9 cellular contexts compared by ENCODE assay signal in genomic region chr1:99685516-99686180, GRCh38. TPM values are rescaled to one million over a fixed set of nuclear protein-coding genes. Genes with fewer than 3 reads are reported as not detected.
A peak's percentile ranks its signal among the peaks of the same experiment; 100 is the strongest.
DNase-seq lines count a peak whose midpoint lies in the region; ATAC-seq and TF ChIP-seq lines count a peak whose summit lies in the region.
"Had no signal": no experiment of that assay in that cellular context is flagged by ENCODE, and none has a peak within 500 bp of the region (broad histone marks: within the 10 kb centered on the region; RNA-seq: fewer than 3 reads in every experiment).

No MANE protein-coding gene starts in this region.

- no peak overlapping the region for H3K27ac Mint-ChIP-seq in activated CD4-positive, alpha-beta T cell treated with anti-CD3 and anti-CD28 coated beads, Interleukin-2, amount 10 ng/mL, durations not matched to agents 24 days and 14 days
- H3K27ac Mint-ChIP-seq in natural killer cell: no peak overlapping the region

- peaks cover 0 to 80% (median 22%) of the 10 kb centered on the region in 4 donors for H3K36me3 ChIP-seq in esophagus muscularis mucosa
- no peaks in the 10 kb centered on the region for H3K36me3 ChIP-seq in thoracic aorta

- H3K27me3 ChIP-seq in esophagus muscularis mucosa (no peaks in the 10 kb centered on the region), thoracic aorta (replicated peaks; ENCODE audit: insufficient read depth) (no peaks in the 10 kb centered on the region)

- peak; percentile 44 for DNase-seq in CD1c-positive myeloid dendritic cell (ENCODE audit: extremely low spot score)
- peak; percentile 63 for DNase-seq in NCI-H226
- DNase-seq in activated CD4-positive, alpha-beta T cell treated with anti-CD3 and anti-CD28 coated beads, Interleukin-2, amount 10 ng/mL, durations not matched to agents 24 days and 14 days: peak; percentile 77
- DNase-seq in esophagus muscularis mucosa (ENCODE audit: extremely low spot score): peak; percentile 93
- no peak for DNase-seq in natural killer cell
- DNase-seq in thoracic aorta (ENCODE audit: low spot score): peak; percentile 21

- intact Hi-C loops in activated CD4-positive, alpha-beta T cell treated with anti-CD3 and anti-CD28 coated beads, Interleukin-2, amount 10 ng/mL, durations not matched to agents 24 days and 14 days (cut with micrococcal nuclease): loop anchor here (5.0 kb wide), 1 partner anchor 503 kb away; no protein-coding TSS in a partner anchor
- intact Hi-C loops in esophagus muscularis mucosa (cut with DNase I): loop anchor here (5.0 to 10.0 kb wide), 3 partner anchors 38 to 203 kb away; partner anchors contain the start of gene PALMD
- intact Hi-C loops in natural killer cell (cut with micrococcal nuclease): no loop called here

- no peaks in the 10 kb centered on the region for H3K9me3 ChIP-seq in esophagus muscularis mucosa
- H3K9me3 ChIP-seq in thoracic aorta: no peaks in the 10 kb centered on the region

- H3K4me3 ChIP-seq in esophagus muscularis mucosa: no peak overlapping the region
- no peak overlapping the region for H3K4me3 ChIP-seq in thoracic aorta
- H3K4me3 ChIP-seq: SK-N-MC had no signal

- no peaks in the 10 kb centered on the region for H3K9me3 Mint-ChIP-seq in activated CD4-positive, alpha-beta T cell treated with anti-CD3 and anti-CD28 coated beads, Interleukin-2, amount 10 ng/mL, durations not matched to agents 24 days and 14 days
- no peaks in the 10 kb centered on the region for H3K9me3 Mint-ChIP-seq in natural killer cell

- peak overlapping the region; percentile 24 to 59 (median 53) for H3K27ac ChIP-seq in esophagus muscularis mucosa (replicated peaks in 1 of 4)
- H3K27ac ChIP-seq in thoracic aorta: no peak overlapping the region
- H3K27ac ChIP-seq: SK-N-MC had no signal

- no peaks in the 10 kb centered on the region for H3K36me3 Mint-ChIP-seq in activated CD4-positive, alpha-beta T cell treated with anti-CD3 and anti-CD28 coated beads, Interleukin-2, amount 10 ng/mL, durations not matched to agents 24 days and 14 days (ENCODE audit: low read depth)
- H3K36me3 Mint-ChIP-seq in natural killer cell: no peaks in the 10 kb centered on the region

- TF ChIP-seq CTCF in esophagus muscularis mucosa (IDR thresholded peaks at IDR 0.05): peak; percentile 55 to 57 (median 55)
- peak; percentile 49 for TF ChIP-seq CTCF in natural killer cell (IDR thresholded peaks at IDR 0.05)
- TF ChIP-seq CTCF in thoracic aorta (IDR thresholded peaks at IDR 0.05): no peak

- peaks cover 8% of the 10 kb centered on the region for H3K27me3 Mint-ChIP-seq in activated CD4-positive, alpha-beta T cell treated with anti-CD3 and anti-CD28 coated beads, Interleukin-2, amount 10 ng/mL, durations not matched to agents 24 days and 14 days
- H3K27me3 Mint-ChIP-seq in natural killer cell (ENCODE audit: low read depth in 2 of 2): peaks cover 6 to 8% of the 10 kb centered on the region in 2 donors

- peak; percentile 97 for ATAC-seq in GM19035 (IDR thresholded peaks at IDR 0.05; ENCODE audit: unreplicated experiment)
- peak; percentile 92 for ATAC-seq in HG03135 (IDR thresholded peaks at IDR 0.05; ENCODE audit: unreplicated experiment)
- peak; percentile 40 to 64 (median 62) for ATAC-seq in natural killer cell
- ATAC-seq in thoracic aorta (ENCODE audit: insufficient number of reproducible peaks, low FRiP score, low read depth): no peak

- no peaks in the 10 kb centered on the region for H3K4me1 Mint-ChIP-seq in activated CD4-positive, alpha-beta T cell treated with anti-CD3 and anti-CD28 coated beads, Interleukin-2, amount 10 ng/mL, durations not matched to agents 24 days and 14 days
- no peaks in the 10 kb centered on the region for H3K4me1 Mint-ChIP-seq in natural killer cell

- TF ChIP-seq EP300 in esophagus muscularis mucosa (IDR thresholded peaks at IDR 0.05): no peak

- TF ChIP-seq POLR2A in esophagus muscularis mucosa (IDR thresholded peaks at IDR 0.05; ENCODE audit: low read depth): no peak

- WGBS in esophagus muscularis mucosa: 10% methylated on average over 6 of the region's 6 CpGs

- peaks cover 16 to 47% (median 26%) of the 10 kb centered on the region in 4 donors for H3K4me1 ChIP-seq in esophagus muscularis mucosa
- peaks cover 0 to 7% of the 10 kb centered on the region in 2 donors for H3K4me1 ChIP-seq in thoracic aorta (ENCODE audit: control insufficient read depth in 1 of 2, low read depth in 2 of 2)

- H3K4me3 Mint-ChIP-seq in activated CD4-positive, alpha-beta T cell treated with anti-CD3 and anti-CD28 coated beads, Interleukin-2, amount 10 ng/mL, durations not matched to agents 24 days and 14 days: no peak overlapping the region
- no peak overlapping the region for H3K4me3 Mint-ChIP-seq in natural killer cell

RNA-seq across cellular contexts. Expression of gene PALMD, which starts 39.7 kb away (rescaled TPM):
- not detected in 2 replicates for total RNA-seq in activated CD4-positive, alpha-beta T cell treated with anti-CD3 and anti-CD28 coated beads, Interleukin-2, amount 10 ng/mL, durations not matched to agents 24 days and 14 days
- total RNA-seq in esophagus muscularis mucosa: 10 to 100 TPM; 15.4 to 33.0 (median 27.5) TPM
- not detected for total RNA-seq in natural killer cell
- total RNA-seq in thoracic aorta: 10 to 100 TPM; 23.3 to 24.1 TPM

Comparison
In these comparisons a context has a peak if more than half of its experiments do, and no peak if none do; other contexts are left out.
1. H3K27ac ChIP-seq: peak in esophagus muscularis mucosa (4 of 4); none in thoracic aorta (0 of 2).
2. RNA of gene PALMD, which starts 39.7 kb away (total RNA-seq): 15.4 to 33.0 TPM in esophagus muscularis mucosa and 23.3 to 24.1 TPM in thoracic aorta; not detected in activated CD4-positive, alpha-beta T cell treated with anti-CD3 and anti-CD28 coated beads, Interleukin-2, amount 10 ng/mL, durations not matched to agents 24 days and 14 days and not detected in natural killer cell; every median in the first group is over 10 times any median in the second.